In genomic region chr7:100706672-100707311, GRCh38 we compare ENCODE assay signal across 1 cellular context.
TF ChIP-seq lines count a peak whose summit lies in the region.

No MANE protein-coding gene starts in this region.

TF ChIP-seq in IMR-90, 13 proteins besides CTCF, POLR2A, EP300 and RAD21 (continued from another document):
- TF ChIP-seq, protein P1, sequence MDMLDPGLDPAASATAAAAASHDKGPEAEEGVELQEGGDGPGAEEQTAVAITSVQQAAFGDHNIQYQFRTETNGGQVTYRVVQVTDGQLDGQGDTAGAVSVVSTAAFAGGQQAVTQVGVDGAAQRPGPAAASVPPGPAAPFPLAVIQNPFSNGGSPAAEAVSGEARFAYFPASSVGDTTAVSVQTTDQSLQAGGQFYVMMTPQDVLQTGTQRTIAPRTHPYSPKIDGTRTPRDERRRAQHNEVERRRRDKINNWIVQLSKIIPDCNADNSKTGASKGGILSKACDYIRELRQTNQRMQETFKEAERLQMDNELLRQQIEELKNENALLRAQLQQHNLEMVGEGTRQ (IDR thresholded peaks at IDR 0.05; ENCODE audit: low read depth, low read length) = no peak
- TF ChIP-seq SMC3 (IDR thresholded peaks at IDR 0.05; ENCODE audit: low read depth, low read length) (no peak), MAZ (IDR thresholded peaks at IDR 0.05; ENCODE audit: borderline replicate concordance, low read depth, low read length) (no peak), ELK1 (IDR thresholded peaks at IDR 0.05; ENCODE audit: borderline replicate concordance, low read depth, low read length) (no peak)
